Comparison of ENCODE assay signal across 23 cellular contexts in the genomic region with DNA sequence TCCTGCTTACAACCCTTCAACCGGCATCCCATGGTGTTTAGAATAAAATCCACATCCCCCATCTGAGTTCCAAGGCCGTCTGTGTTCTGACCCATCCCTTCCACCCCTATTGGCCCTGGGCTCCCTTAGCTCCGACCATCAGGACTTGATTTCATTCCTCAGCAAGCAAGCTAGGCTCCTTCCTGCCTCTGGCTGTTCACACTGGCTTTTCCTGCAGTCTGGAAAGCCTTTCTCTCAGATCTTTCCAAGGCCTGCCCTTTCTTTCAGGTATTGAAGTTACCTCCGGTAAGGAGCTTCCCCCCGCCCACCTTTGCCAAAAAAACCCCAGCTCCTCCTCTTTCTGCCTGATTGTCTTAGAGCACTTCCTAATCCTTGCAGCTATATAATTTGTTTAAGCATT.
DNase-seq lines count a peak whose midpoint lies in the region; ATAC-seq, FAIRE-seq and TF ChIP-seq lines count a peak whose summit lies in the region.
"Had no signal": no experiment of that assay in that cellular context is flagged by ENCODE, and none has a peak within 500 bp of the region (broad histone marks: within the 10 kb centered on the region; RNA-seq: fewer than 3 reads in every experiment).

No MANE protein-coding gene starts in this region.

- no peak overlapping the region for H3K27ac ChIP-seq in H1 (ENCODE audit: low read depth, low read length)
- H3K27ac ChIP-seq in naive thymus-derived CD4-positive, alpha-beta T cell (ENCODE audit: low read depth, low read length) = no peak overlapping the region
- H3K27ac ChIP-seq: BLaER1, GM23248, KMS-11, SJCRH30 had no signal

- TF ChIP-seq CTCF in H1 (IDR thresholded peaks at IDR 0.05; ENCODE audit: control extremely low read depth in 1 of 3, insufficient read depth in 1 of 3, low read depth in 1 of 3, low read length in 3 of 3) = no peak

- H3K79me2 ChIP-seq in H1 (ENCODE audit: control insufficient read depth in 1 of 2, insufficient read depth in 2 of 2, low read length in 2 of 2) = no peaks in the 10 kb centered on the region

- H3K27me3 ChIP-seq in H1 (replicated peaks in 1 of 4; ENCODE audit: control insufficient read depth in 3 of 4, extremely low read depth in 1 of 4, insufficient read depth in 3 of 4, low read length in 3 of 4) = no peaks in the 10 kb centered on the region
- H3K27me3 ChIP-seq in naive thymus-derived CD4-positive, alpha-beta T cell (ENCODE audit: control insufficient read depth in 2 of 2, insufficient read depth in 2 of 2, low read length in 2 of 2) = no peaks in the 10 kb centered on the region
- H3K27me3 ChIP-seq: BLaER1, SJCRH30 had no signal

- H3K4me1 Mint-ChIP-seq in activated naive CD4-positive, alpha-beta T cell treated with anti-CD3 and anti-CD28 coated beads, Interleukin-2, amount 50 U/mL, for 24 hours = no peaks in the 10 kb centered on the region
- peaks cover 0 to 4% (median 0%) of the 10 kb centered on the region in 7 donors for H3K4me1 Mint-ChIP-seq in naive thymus-derived CD4-positive, alpha-beta T cell

- H2BK12ac ChIP-seq in H1 (ENCODE audit: low read depth, low read length) = no peak overlapping the region

- no peaks in the 10 kb centered on the region; the same call in 1 of the 2 replicates for H3K23me2 ChIP-seq in H1 (ENCODE audit: low read depth, low read length)

- no peaks in the 10 kb centered on the region for H3K79me1 ChIP-seq in H1 (ENCODE audit: low read depth, low read length)

- no peak for TF ChIP-seq EP300 in H1 (IDR thresholded peaks at IDR 0.05; ENCODE audit: borderline replicate concordance in 1 of 2, low read depth in 2 of 2, low read length in 2 of 2)

- no peaks in the 10 kb centered on the region for H3K9me3 Mint-ChIP-seq in activated naive CD4-positive, alpha-beta T cell treated with anti-CD3 and anti-CD28 coated beads, Interleukin-2, amount 50 U/mL, for 24 hours
- H3K9me3 Mint-ChIP-seq in naive thymus-derived CD4-positive, alpha-beta T cell = no peaks in the 10 kb centered on the region
- H3K9me3 Mint-ChIP-seq: CD8-positive, alpha-beta T cell; HFFc6 had no signal

- H2AFZ ChIP-seq in H1 (ENCODE audit: low read length) = peak overlapping the region; percentile 59; the same call in 1 of the 2 replicates
- H2AFZ ChIP-seq: GM23248 had no signal

- peak overlapping the region in 1 of 4 experiments; percentile 24; a peak in 1 of 8 replicates for H3K4me3 ChIP-seq in H1 (ENCODE audit: extremely low read depth in 1 of 4, insufficient read depth in 2 of 4, low read depth in 3 of 4, low read length in 4 of 4)
- no peak overlapping the region for H3K4me3 ChIP-seq in naive thymus-derived CD4-positive, alpha-beta T cell (ENCODE audit: low read length)
- H3K4me3 ChIP-seq: BLaER1, GM12878, GM23248, SJCRH30 had no signal

- no peak overlapping the region for H2AK5ac ChIP-seq in H1 (ENCODE audit: low read depth, low read length)

- no peak for TF ChIP-seq RAD21 in H1 (IDR thresholded peaks at IDR 0.05 in 1 of 2, conservative IDR thresholded peaks at IDR 0.05 in 1 of 2; ENCODE audit: low read depth in 2 of 2, low read length in 2 of 2)

- no peak overlapping the region for H3K23ac ChIP-seq in H1 (ENCODE audit: insufficient read length)

- no peak overlapping the region for H4K5ac ChIP-seq in H1 (ENCODE audit: insufficient read length, low read depth, low read length)

- no peaks in the 10 kb centered on the region for H3K27me3 Mint-ChIP-seq in activated naive CD4-positive, alpha-beta T cell treated with anti-CD3 and anti-CD28 coated beads, Interleukin-2, amount 50 U/mL, for 24 hours
- no peaks in the 10 kb centered on the region for H3K27me3 Mint-ChIP-seq in naive thymus-derived CD4-positive, alpha-beta T cell

- CTCF ChIA-PET in H1 (lab: Charles Lee; ENCODE audit: partially characterized antibody) = interaction anchor here (0.6 to 2.5 kb wide), 9 partner anchors 11 to 546 kb away, joined by 3 to 10 read pairs (median 4); no protein-coding TSS in a partner anchor
- CTCF ChIA-PET in naive thymus-derived CD4-positive, alpha-beta T cell (lab: Charles Lee) = no interaction called here

- intact Hi-C loops in naive thymus-derived CD4-positive, alpha-beta T cell (cut with micrococcal nuclease) = no loop called here

- no peak overlapping the region; a peak in 1 of 7 replicates for H3K9ac ChIP-seq in H1 (replicated peaks in 1 of 4; ENCODE audit: extremely low read depth in 1 of 4, low read depth in 3 of 4, low read length in 3 of 4)
- H3K9ac ChIP-seq: BLaER1, GM23248, KMS-11 had no signal

- no peaks in the 10 kb centered on the region for H3K9me3 ChIP-seq in H1 (ENCODE audit: insufficient read depth in 2 of 2, low read depth in 1 of 2, low read length in 1 of 2)
- no peaks in the 10 kb centered on the region for H3K9me3 ChIP-seq in naive thymus-derived CD4-positive, alpha-beta T cell (ENCODE audit: control insufficient read depth in 2 of 3, low read length in 3 of 3)
- H3K9me3 ChIP-seq: BLaER1, SJCRH30 had no signal

- H2BK15ac ChIP-seq in H1 (ENCODE audit: low read length) = no peak overlapping the region

- H3K4me2 ChIP-seq in H1 (ENCODE audit: insufficient read depth in 1 of 2, low read depth in 2 of 2, low read length in 2 of 2) = peak overlapping the region in 1 of 2 experiments; percentile 39; a peak in 2 of 4 replicates
- H3K4me2 ChIP-seq: BLaER1, KMS-11 had no signal

- no peak overlapping the region for H4K8ac ChIP-seq in H1 (ENCODE audit: extremely low read depth, insufficient read depth, low read length)

- no peaks in the 10 kb centered on the region; a peak in 1 of 7 replicates for H3K4me1 ChIP-seq in H1 (replicated peaks in 1 of 4; ENCODE audit: control insufficient read depth in 3 of 4, insufficient read depth in 4 of 4, low read length in 3 of 4)
- no peaks in the 10 kb centered on the region for H3K4me1 ChIP-seq in naive thymus-derived CD4-positive, alpha-beta T cell (ENCODE audit: control insufficient read depth in 2 of 2, insufficient read depth in 2 of 2, low read length in 2 of 2)
- H3K4me1 ChIP-seq: BLaER1, SJCRH30 had no signal

- TF ChIP-seq POLR2A in H1 (IDR thresholded peaks at IDR 0.05; ENCODE audit: control extremely low read depth in 1 of 2, low read depth in 2 of 2, low read length in 2 of 2) = no peak

- no peak overlapping the region for H2BK5ac ChIP-seq in H1 (ENCODE audit: low read depth, low read length)

- H4K20me1 ChIP-seq in H1 (replicated peaks in 1 of 2; ENCODE audit: control insufficient read depth in 1 of 2, insufficient read depth in 2 of 2, low read length in 2 of 2) = no peaks in the 10 kb centered on the region
- H4K20me1 ChIP-seq: BLaER1 had no signal

- no peak overlapping the region for H3K14ac ChIP-seq in H1 (ENCODE audit: insufficient read length)

- no peak overlapping the region for H2BK20ac ChIP-seq in H1 (ENCODE audit: low read length)

- peaks cover 2% of the 10 kb centered on the region for H3K36me3 Mint-ChIP-seq in activated naive CD4-positive, alpha-beta T cell treated with anti-CD3 and anti-CD28 coated beads, Interleukin-2, amount 50 U/mL, for 24 hours
- H3K36me3 Mint-ChIP-seq in naive thymus-derived CD4-positive, alpha-beta T cell = peaks cover 0 to 36% (median under 1%) of the 10 kb centered on the region in 5 donors

- H3K4ac ChIP-seq in H1 (replicated peaks; ENCODE audit: insufficient read length, low read depth, low read length) = no peak overlapping the region

- peak overlapping the region; percentile 15 for H3K27ac Mint-ChIP-seq in activated naive CD4-positive, alpha-beta T cell treated with anti-CD3 and anti-CD28 coated beads, Interleukin-2, amount 50 U/mL, for 24 hours
- H3K27ac Mint-ChIP-seq in naive thymus-derived CD4-positive, alpha-beta T cell = peak overlapping the region in 1 of 9 donors; percentile 54
- H3K27ac Mint-ChIP-seq: CD8-positive, alpha-beta T cell; HFFc6 had no signal

- no peak for ATAC-seq in naive thymus-derived CD4-positive, alpha-beta T cell
- ATAC-seq: CD8-positive, alpha-beta T cell; GM12878; HepG2 had no signal

- WGBS in H1 (ENCODE audit: extremely low coverage in 1 of 2, insufficient coverage in 1 of 2, insufficient read length in 1 of 2, insufficient replicate concordance in 2 of 2, low coverage in 1 of 2, low lambda C conversion rate in 2 of 2, missing lambda C conversion rate in 1 of 2), 2 experiments = 37% methylated on average over 5 of the region's 5 CpGs; no CpG with 5 or more reads in 1 of the 2 experiments

- no peaks in the 10 kb centered on the region for H3K36me3 ChIP-seq in H1 (ENCODE audit: control insufficient read depth in 2 of 4, insufficient read depth in 4 of 4, low read length in 3 of 4)
- no peaks in the 10 kb centered on the region for H3K36me3 ChIP-seq in naive thymus-derived CD4-positive, alpha-beta T cell (ENCODE audit: control insufficient read depth in 2 of 3, insufficient read depth in 3 of 3, low read length in 3 of 3)
- H3K36me3 ChIP-seq: BLaER1 had no signal

- peak; percentile 71 for FAIRE-seq in H1 (lab: Jason Lieb, UNC)
- FAIRE-seq: D721Med, G401.6, GM12878, GM18507, HepG2 had no signal

- H2BK120ac ChIP-seq in H1 (replicated peaks; ENCODE audit: low read depth, low read length) = no peak overlapping the region

- H4K91ac ChIP-seq in H1 (replicated peaks; ENCODE audit: insufficient read length, low read length) = no peak overlapping the region

- H3K4me3 Mint-ChIP-seq in activated naive CD4-positive, alpha-beta T cell treated with anti-CD3 and anti-CD28 coated beads, Interleukin-2, amount 50 U/mL, for 24 hours = no peak overlapping the region
- no peak overlapping the region for H3K4me3 Mint-ChIP-seq in naive thymus-derived CD4-positive, alpha-beta T cell
- H3K4me3 Mint-ChIP-seq: CD8-positive, alpha-beta T cell; HFFc6 had no signal

- no peak overlapping the region; the same call in 1 of the 2 replicates for H3K18ac ChIP-seq in H1 (ENCODE audit: extremely low read depth, low read length)

- no peak overlapping the region for H3K56ac ChIP-seq in H1 (replicated peaks; ENCODE audit: insufficient read length, low read depth, low read length)

- DNase-seq in activated naive CD4-positive, alpha-beta T cell treated with Interleukin-2 at 50 U/mL for 16 hours = no peak
- DNase-seq in H1 (ENCODE audit: low read depth in 1 of 2, low spot score in 2 of 2) (no peak), islet precursor cell (peak; percentile 84), DMS153 treated with DMSO at 0.1 percent for 48 hours (lab: John Stamatoyannopoulos, UW; ENCODE audit: unreplicated experiment) (no peak), HPDE6-E6E7 (ENCODE audit: extremely low spot score) (no peak), RPMI8226 (no peak)
- DNase-seq in naive thymus-derived CD4-positive, alpha-beta T cell = no peak
- DNase-seq: CD8-positive, alpha-beta T cell; DMS79 treated with DMSO at 0.1 percent for 48 hours; GM23248; HFFc6; NCI-H1092 treated with DMSO at 0.1 percent for 48 hours; NCI-H1694; NCI-H524; SJCRH30 had no signal

- POLR2A ChIA-PET in H1 (lab: Charles Lee; ENCODE audit: partially characterized antibody) = no interaction called here
- POLR2A ChIA-PET in naive thymus-derived CD4-positive, alpha-beta T cell (lab: Charles Lee) = no interaction called here

TF ChIP-seq in H1, 55 proteins besides CTCF, POLR2A, EP300 and RAD21 (continues in another document):
- no peak for TF ChIP-seq KDM4A (IDR thresholded peaks at IDR 0.05; ENCODE audit: low read depth, low read length, severe bottlenecking)
